ENCODE assay signal across 1 cellular context in the genomic region with DNA sequence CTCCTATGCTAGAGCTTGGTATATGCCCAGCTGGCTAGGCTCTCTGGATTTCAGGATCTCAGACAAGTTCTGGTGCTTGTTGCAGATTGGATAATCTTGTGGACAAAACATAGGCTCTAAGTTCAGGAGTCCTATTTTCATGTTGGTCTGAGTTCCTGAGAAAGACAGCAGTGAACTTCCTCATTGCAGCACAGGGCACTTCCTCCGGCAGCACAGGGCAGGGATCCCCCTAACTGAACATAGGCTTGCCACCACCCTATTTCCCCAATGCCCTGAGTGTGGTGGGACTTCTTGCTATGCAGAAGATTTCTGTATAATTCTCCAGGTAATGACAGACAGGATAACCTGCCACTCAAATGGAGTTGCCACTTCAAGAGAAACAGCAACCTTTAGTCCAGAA.
TF ChIP-seq lines count a peak whose summit lies in the region.

No MANE protein-coding gene starts in this region.

TF ChIP-seq in HepG2, 621 proteins besides CTCF, POLR2A, EP300 and RAD21 (continued from another document):
- TF ChIP-seq ZNF274 (CRISPR knock-in tag; IDR thresholded peaks at IDR 0.05), result no peak
- TF ChIP-seq MBNL3 (CRISPR knock-in tag; conservative IDR thresholded peaks at IDR 0.05), result no peak
- TF ChIP-seq ZNF329 (CRISPR knock-in tag; IDR thresholded peaks at IDR 0.05; ENCODE audit: low read depth), result no peak
- TF ChIP-seq, protein P1, sequence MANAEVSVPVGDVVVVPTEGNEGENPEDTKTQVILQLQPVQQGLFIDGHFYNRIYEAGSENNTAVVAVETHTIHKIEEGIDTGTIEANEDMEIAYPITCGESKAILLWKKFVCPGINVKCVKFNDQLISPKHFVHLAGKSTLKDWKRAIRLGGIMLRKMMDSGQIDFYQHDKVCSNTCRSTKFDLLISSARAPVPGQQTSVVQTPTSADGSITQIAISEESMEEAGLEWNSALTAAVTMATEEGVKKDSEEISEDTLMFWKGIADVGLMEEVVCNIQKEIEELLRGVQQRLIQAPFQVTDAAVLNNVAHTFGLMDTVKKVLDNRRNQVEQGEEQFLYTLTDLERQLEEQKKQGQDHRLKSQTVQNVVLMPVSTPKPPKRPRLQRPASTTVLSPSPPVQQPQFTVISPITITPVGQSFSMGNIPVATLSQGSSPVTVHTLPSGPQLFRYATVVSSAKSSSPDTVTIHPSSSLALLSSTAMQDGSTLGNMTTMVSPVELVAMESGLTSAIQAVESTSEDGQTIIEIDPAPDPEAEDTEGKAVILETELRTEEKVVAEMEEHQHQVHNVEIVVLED (CRISPR knock-in tag; IDR thresholded peaks at IDR 0.05; ENCODE audit: borderline replicate concordance), result no peak
- no peak for TF ChIP-seq KLF6 (CRISPR knock-in tag; IDR thresholded peaks at IDR 0.05)
- TF ChIP-seq ZNF335 (CRISPR knock-in tag; IDR thresholded peaks at IDR 0.05), result no peak
- TF ChIP-seq NR2F1 (CRISPR knock-in tag; IDR thresholded peaks at IDR 0.05), result no peak
- TF ChIP-seq ZNF83 (CRISPR knock-in tag; IDR thresholded peaks at IDR 0.05; ENCODE audit: borderline replicate concordance), result no peak
- no peak for TF ChIP-seq SCMH1 (CRISPR knock-in tag; IDR thresholded peaks at IDR 0.05; ENCODE audit: borderline replicate concordance)
- TF ChIP-seq SMYD3 (CRISPR knock-in tag; IDR thresholded peaks at IDR 0.05), result no peak
- no peak for TF ChIP-seq ZNF660 (CRISPR knock-in tag; IDR thresholded peaks at IDR 0.05; ENCODE audit: borderline replicate concordance, low read depth)
- TF ChIP-seq ZNF234 (CRISPR knock-in tag; conservative IDR thresholded peaks at IDR 0.05), result no peak
